ENCODE assay signal across 1 cellular context in genomic region chr4:189285377-189285776, GRCh38.
A peak's percentile ranks its signal among the peaks of the same experiment; 100 is the strongest.
TF ChIP-seq lines count a peak whose summit lies in the region.

No MANE protein-coding gene starts in this region.

TF ChIP-seq in H1, 55 proteins besides CTCF, POLR2A, EP300 and RAD21:
- TF ChIP-seq MAX (IDR thresholded peaks at IDR 0.05) (peak; percentile 66), TAF1 (IDR thresholded peaks at IDR 0.05; ENCODE audit: low read depth, low read length) (no peak)
